8 cellular contexts compared by ENCODE assay signal in the genomic region with DNA sequence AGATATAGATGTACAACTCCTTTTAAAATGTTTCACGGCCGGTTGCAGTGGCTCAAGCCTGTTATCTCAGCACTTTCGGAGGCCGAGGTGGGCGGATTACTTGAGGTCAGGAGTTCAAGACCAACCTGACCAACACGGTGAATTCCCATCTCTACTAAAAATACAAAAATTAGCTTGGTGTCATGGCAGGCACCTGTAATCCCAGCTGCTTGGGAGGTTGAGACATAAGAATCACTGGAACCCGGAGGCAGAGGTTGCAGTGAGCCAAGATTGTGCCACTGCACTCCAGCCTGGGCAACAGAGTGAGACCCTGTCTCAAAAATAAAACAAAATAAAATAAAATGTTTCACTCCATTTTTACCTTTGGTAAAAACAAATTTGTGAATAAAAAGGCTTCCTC. TPM values are rescaled to one million over a fixed set of nuclear protein-coding genes. Genes with fewer than 3 reads are reported as not detected.
A peak's percentile ranks its signal among the peaks of the same experiment; 100 is the strongest.
DNase-seq lines count a peak whose midpoint lies in the region; ATAC-seq and TF ChIP-seq lines count a peak whose summit lies in the region.
"Not testable (repeated sequence)": the region's sequence is repeated elsewhere in the genome, so short reads cannot be mapped to it uniquely, and the experiment has no call there.

No MANE protein-coding gene starts in this region.

- not testable (repeated sequence) for H3K27ac ChIP-seq in BLaER1 treated with 17β-estradiol and CSF1 and Interleukin-3, amounts not matched to agents 10 nM and 100 nM
- H3K27ac ChIP-seq in HUES6 (ENCODE audit: low read depth, low read length) (peak overlapping the region; percentile 50; the same call in 1 of the 2 replicates), cardiac muscle cell (peak overlapping the region; percentile 77)

- DNase-seq in T-cell; activated T-helper 1 cell treated with anti-CD3 and anti-CD28 coated beads, Interleukin-12 subunit alpha, Interleukin-12 subunit beta, Interleukin-2, Interleukin-4 antibody, amounts not matched to agents 30 ng/mL and 10 ng/mL and 1 ng/mL, durations not matched to agents 14 hours and 24 hours and 36 hours (ENCODE audit: low spot score); MCF 10A (ENCODE audit: unreplicated experiment); cardiac muscle cell (ENCODE audit: low read depth in 1 of 2, low spot score in 1 of 2); naive thymus-derived CD8-positive, alpha-beta T cell: not testable (repeated sequence)

- CTCF ChIA-PET in T-cell (lab: Charles Lee), result interaction anchor here (0.5 to 1.3 kb wide), 3 partner anchors 9 to 143 kb away, joined by 3 to 4 read pairs (median 3); no protein-coding TSS in a partner anchor
- CTCF ChIA-PET in MCF 10A (lab: Yijun Ruan, JAX), result interaction anchor here (0.8 to 1.4 kb wide), 3 partner anchors 29 to 144 kb away, joined by 3 to 7 read pairs (median 6); no protein-coding TSS in a partner anchor

- H3K4me3 ChIP-seq in BLaER1 treated with 17β-estradiol and CSF1 and Interleukin-3, amounts not matched to agents 10 nM and 100 nM; HUES6 (ENCODE audit: low read depth, low read length); cardiac muscle cell: not testable (repeated sequence)

- not testable (repeated sequence) for H4K20me1 ChIP-seq in BLaER1 treated with 17β-estradiol and CSF1 and Interleukin-3, amounts not matched to agents 10 nM and 100 nM

- ATAC-seq in T-cell (replicated peaks in 1 of 4); naive thymus-derived CD8-positive, alpha-beta T cell: not testable (repeated sequence)

- not testable (repeated sequence) for BruUV-seq in MCF 10A (replicated peaks; lab: Mats Ljungman, UMichigan)

- H3K27me3 Mint-ChIP-seq in T-cell; activated T-helper 1 cell treated with anti-CD3 and anti-CD28 coated beads, Interleukin-12 subunit alpha, Interleukin-12 subunit beta, Interleukin-2, Interleukin-4 antibody, amounts not matched to agents 30 ng/mL and 10 ng/mL and 1 ng/mL, durations not matched to agents 14 hours and 24 hours and 36 hours (ENCODE audit: insufficient read depth); MCF 10A (ENCODE audit: insufficient read depth, unreplicated experiment); naive thymus-derived CD8-positive, alpha-beta T cell; stimulated activated naive CD8-positive, alpha-beta T cell treated with anti-CD3 and anti-CD28 coated beads, Interleukin-15, Interleukin-2, amounts not matched to agents 100 ng/mL and 50 ng/mL, for 24 hours: not testable (repeated sequence)

- not testable (repeated sequence) for H3K36me3 Mint-ChIP-seq in T-cell; MCF 10A (ENCODE audit: insufficient read depth, unreplicated experiment); naive thymus-derived CD8-positive, alpha-beta T cell
- H3K36me3 Mint-ChIP-seq in activated T-helper 1 cell treated with anti-CD3 and anti-CD28 coated beads, Interleukin-12 subunit alpha, Interleukin-12 subunit beta, Interleukin-2, Interleukin-4 antibody, amounts not matched to agents 30 ng/mL and 10 ng/mL and 1 ng/mL, durations not matched to agents 14 hours and 24 hours and 36 hours (ENCODE audit: low read depth), result peaks cover 24% of the 10 kb centered on the region
- peaks cover 14% of the 10 kb centered on the region for H3K36me3 Mint-ChIP-seq in stimulated activated naive CD8-positive, alpha-beta T cell treated with anti-CD3 and anti-CD28 coated beads, Interleukin-15, Interleukin-2, amounts not matched to agents 100 ng/mL and 50 ng/mL, for 24 hours (ENCODE audit: low read depth)

- POLR2A ChIA-PET in T-cell (lab: Charles Lee), result interaction anchor here in 1 of 2 donors (1.2 kb wide), 1 partner anchor 28 kb away, joined by 3 read pairs; no protein-coding TSS in a partner anchor
- POLR2A ChIA-PET in MCF 10A (lab: Yijun Ruan, JAX), result interaction anchor here (0.6 to 3.8 kb wide), 16 partner anchors 9 to 754 kb away, joined by 3 to 19 read pairs (median 4); no protein-coding TSS in a partner anchor
- POLR2A ChIA-PET in naive thymus-derived CD8-positive, alpha-beta T cell (lab: Charles Lee), result interaction anchor here (0.7 kb wide), 1 partner anchor 14 kb away, joined by 3 read pairs; no protein-coding TSS in a partner anchor

- TF ChIP-seq CTCF in MCF 10A (IDR thresholded peaks at IDR 0.05; ENCODE audit: unreplicated experiment); cardiac muscle cell (IDR thresholded peaks at IDR 0.05; ENCODE audit: low read depth, low read length): not testable (repeated sequence)

- not testable (repeated sequence) for H3K27me3 ChIP-seq in BLaER1 treated with 17β-estradiol and CSF1 and Interleukin-3, amounts not matched to agents 10 nM and 100 nM; HUES6 (ENCODE audit: control insufficient read depth, insufficient read depth, low read length); cardiac muscle cell

- H3K4me3 Mint-ChIP-seq in T-cell; activated T-helper 1 cell treated with anti-CD3 and anti-CD28 coated beads, Interleukin-12 subunit alpha, Interleukin-12 subunit beta, Interleukin-2, Interleukin-4 antibody, amounts not matched to agents 30 ng/mL and 10 ng/mL and 1 ng/mL, durations not matched to agents 14 hours and 24 hours and 36 hours; MCF 10A (ENCODE audit: unreplicated experiment); naive thymus-derived CD8-positive, alpha-beta T cell; stimulated activated naive CD8-positive, alpha-beta T cell treated with anti-CD3 and anti-CD28 coated beads, Interleukin-15, Interleukin-2, amounts not matched to agents 100 ng/mL and 50 ng/mL, for 24 hours: not testable (repeated sequence)

- H3K4me1 ChIP-seq in BLaER1 treated with 17β-estradiol and CSF1 and Interleukin-3, amounts not matched to agents 10 nM and 100 nM, result peaks cover 0 to 33% (median 30%) of the 10 kb centered on the region in 10 experiments; a peak in 16 of 20 replicates
- peaks cover 28% of the 10 kb centered on the region for H3K4me1 ChIP-seq in HUES6 (ENCODE audit: control insufficient read depth, insufficient read depth, low read length)
- H3K4me1 ChIP-seq in cardiac muscle cell (ENCODE audit: low read depth), result peaks cover 30% of the 10 kb centered on the region

- peaks cover 0 to 36% (median 15%) of the 10 kb centered on the region in 11 experiments; a peak in 12 of 22 replicates for H3K36me3 ChIP-seq in BLaER1 treated with 17β-estradiol and CSF1 and Interleukin-3, amounts not matched to agents 10 nM and 100 nM
- H3K36me3 ChIP-seq in HUES6 (ENCODE audit: control insufficient read depth, insufficient read depth, low read length), result peaks cover 18% of the 10 kb centered on the region; the same call in 1 of the 2 replicates
- not testable (repeated sequence) for H3K36me3 ChIP-seq in cardiac muscle cell

- not testable (repeated sequence) for H3K9me3 ChIP-seq in BLaER1 treated with 17β-estradiol and CSF1 and Interleukin-3, amounts not matched to agents 10 nM and 100 nM (replicated peaks in 1 of 11); HUES6 (ENCODE audit: control insufficient read depth, insufficient read depth, low read depth, low read length); cardiac muscle cell (ENCODE audit: low read depth)

- H3K9ac ChIP-seq in BLaER1 treated with 17β-estradiol and CSF1 and Interleukin-3, amounts not matched to agents 10 nM and 100 nM; HUES6 (ENCODE audit: low read length): not testable (repeated sequence)

- peak overlapping the region in 8 of 11 experiments; percentile 30 to 92 (median 55); a peak in 12 of 22 replicates for H3K4me2 ChIP-seq in BLaER1 treated with 17β-estradiol and CSF1 and Interleukin-3, amounts not matched to agents 10 nM and 100 nM

- H3K4me1 Mint-ChIP-seq in T-cell (peaks cover 20 to 27% (median 23%) of the 10 kb centered on the region in 3 donors), MCF 10A (ENCODE audit: insufficient read depth, unreplicated experiment) (peaks cover 12% of the 10 kb centered on the region)
- H3K4me1 Mint-ChIP-seq in activated T-helper 1 cell treated with anti-CD3 and anti-CD28 coated beads, Interleukin-12 subunit alpha, Interleukin-12 subunit beta, Interleukin-2, Interleukin-4 antibody, amounts not matched to agents 30 ng/mL and 10 ng/mL and 1 ng/mL, durations not matched to agents 14 hours and 24 hours and 36 hours (ENCODE audit: low read depth), result peaks cover 44% of the 10 kb centered on the region
- H3K4me1 Mint-ChIP-seq in naive thymus-derived CD8-positive, alpha-beta T cell, result peaks cover 15 to 35% (median 25%) of the 10 kb centered on the region in 4 donors
- H3K4me1 Mint-ChIP-seq in stimulated activated naive CD8-positive, alpha-beta T cell treated with anti-CD3 and anti-CD28 coated beads, Interleukin-15, Interleukin-2, amounts not matched to agents 100 ng/mL and 50 ng/mL, for 24 hours (ENCODE audit: low read depth), result peaks cover 29% of the 10 kb centered on the region

- H3K27ac Mint-ChIP-seq in T-cell (peak overlapping the region; percentile 10 to 89), MCF 10A (ENCODE audit: low read depth, unreplicated experiment) (peak overlapping the region; percentile 78)
- H3K27ac Mint-ChIP-seq in activated T-helper 1 cell treated with anti-CD3 and anti-CD28 coated beads, Interleukin-12 subunit alpha, Interleukin-12 subunit beta, Interleukin-2, Interleukin-4 antibody, amounts not matched to agents 30 ng/mL and 10 ng/mL and 1 ng/mL, durations not matched to agents 14 hours and 24 hours and 36 hours, result peak overlapping the region; percentile 85
- peak overlapping the region; percentile 55 to 94 (median 84) for H3K27ac Mint-ChIP-seq in naive thymus-derived CD8-positive, alpha-beta T cell
- peak overlapping the region; percentile 83 for H3K27ac Mint-ChIP-seq in stimulated activated naive CD8-positive, alpha-beta T cell treated with anti-CD3 and anti-CD28 coated beads, Interleukin-15, Interleukin-2, amounts not matched to agents 100 ng/mL and 50 ng/mL, for 24 hours

- H3K9me3 Mint-ChIP-seq in T-cell; activated T-helper 1 cell treated with anti-CD3 and anti-CD28 coated beads, Interleukin-12 subunit alpha, Interleukin-12 subunit beta, Interleukin-2, Interleukin-4 antibody, amounts not matched to agents 30 ng/mL and 10 ng/mL and 1 ng/mL, durations not matched to agents 14 hours and 24 hours and 36 hours; MCF 10A (ENCODE audit: unreplicated experiment); naive thymus-derived CD8-positive, alpha-beta T cell; stimulated activated naive CD8-positive, alpha-beta T cell treated with anti-CD3 and anti-CD28 coated beads, Interleukin-15, Interleukin-2, amounts not matched to agents 100 ng/mL and 50 ng/mL, for 24 hours: not testable (repeated sequence)

- intact Hi-C loops in activated T-helper 1 cell treated with anti-CD3 and anti-CD28 coated beads, Interleukin-12 subunit alpha, Interleukin-12 subunit beta, Interleukin-2, Interleukin-4 antibody, amounts not matched to agents 30 ng/mL and 10 ng/mL and 1 ng/mL, durations not matched to agents 14 hours and 24 hours and 36 hours (cut with micrococcal nuclease), result loop anchor here (1.0 to 10.0 kb wide), 2 partner anchors 28 to 1568 kb away; partner anchors contain the start of gene RPL34
- intact Hi-C loops in MCF 10A (cut with micrococcal nuclease), result loop anchor here (10.0 kb wide), 1 partner anchor 108 kb away; no protein-coding TSS in a partner anchor

RNA-seq across cellular contexts. Expression of gene ELOVL6, which starts 5.1 kb away (rescaled TPM):
- 1 to 10 TPM; 1.1 to 2.9 (median 2.0) TPM for total RNA-seq in T-cell
- 17.0 and 19.1 TPM in 2 replicates for total RNA-seq in activated T-helper 1 cell treated with anti-CD3 and anti-CD28 coated beads, Interleukin-12 subunit alpha, Interleukin-12 subunit beta, Interleukin-2, Interleukin-4 antibody, amounts not matched to agents 30 ng/mL and 10 ng/mL and 1 ng/mL, durations not matched to agents 14 hours and 24 hours and 36 hours
- 22.7 and 23.5 TPM in 2 replicates for total RNA-seq in MCF 10A (2022)
- total RNA-seq in cardiac muscle cell, result 32.3 and 32.4 TPM in 2 replicates
- polyA plus RNA-seq in cardiac muscle cell, result 47.0 and 50.1 TPM in 2 replicates
- total RNA-seq in naive thymus-derived CD8-positive, alpha-beta T cell, result 1 to 10 TPM in 1 of 2 experiments, under 1 TPM in 1; 0.57 to 2.1 TPM
- polyA plus RNA-seq in naive thymus-derived CD8-positive, alpha-beta T cell, result 1 to 10 TPM in 1 of 3 donors, under 1 TPM in 2; 0.11 to 3.0 (median 0.13) TPM
